Comparison of ENCODE assay signal across 12 cellular contexts in the genomic region with DNA sequence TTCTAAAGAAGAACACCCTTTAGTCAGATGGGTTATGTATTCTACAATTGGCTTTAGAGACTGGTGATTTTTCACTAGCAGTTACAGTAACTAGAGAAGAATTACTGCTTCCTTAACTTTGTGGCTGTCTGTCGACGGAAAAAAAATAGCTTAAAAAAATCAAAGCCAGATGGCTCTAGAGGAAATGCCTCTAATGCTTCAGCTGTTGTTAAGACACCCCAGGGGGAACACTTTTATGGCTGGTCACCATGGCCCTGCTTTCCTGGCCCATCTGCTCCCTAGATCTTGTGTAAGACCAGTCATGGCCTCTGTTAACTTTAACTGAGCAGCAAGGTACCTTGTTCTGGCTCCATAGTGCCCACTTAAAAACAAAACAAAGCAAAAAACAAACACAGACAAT.
DNase-seq lines count a peak whose midpoint lies in the region; ATAC-seq and TF ChIP-seq lines count a peak whose summit lies in the region.
"Had no signal": no experiment of that assay in that cellular context is flagged by ENCODE, and none has a peak within 500 bp of the region (broad histone marks: within the 10 kb centered on the region; RNA-seq: fewer than 3 reads in every experiment).

No MANE protein-coding gene starts in this region.

- intact Hi-C loops in CD8-positive, alpha-beta T cell (cut with DNase I, micrococcal nuclease) = no loop called here

- no peaks in the 10 kb centered on the region for H3K36me3 Mint-ChIP-seq in CD8-positive, alpha-beta T cell

- no peaks in the 10 kb centered on the region for H3K27me3 ChIP-seq in BJ (ENCODE audit: control insufficient read depth, insufficient read depth, low read length)
- H3K27me3 ChIP-seq in CD8-positive, alpha-beta T cell (ENCODE audit: insufficient read depth, low read length) = no peaks in the 10 kb centered on the region

- no peak for ATAC-seq in CD8-positive, alpha-beta T cell
- ATAC-seq in HG03342 (IDR thresholded peaks at IDR 0.05; ENCODE audit: unreplicated experiment) (no peak), GM19452 (IDR thresholded peaks at IDR 0.05; ENCODE audit: unreplicated experiment) (no peak)
- ATAC-seq: Panc1 had no signal

- no peaks in the 10 kb centered on the region for H3K9me3 ChIP-seq in CD8-positive, alpha-beta T cell (ENCODE audit: low read length)

- H3K4me1 ChIP-seq in CD8-positive, alpha-beta T cell (ENCODE audit: insufficient read depth, low read length) = no peaks in the 10 kb centered on the region

- H3K4me1 Mint-ChIP-seq in CD8-positive, alpha-beta T cell (ENCODE audit: low read depth) = no peaks in the 10 kb centered on the region

- no peak overlapping the region for H3K27ac ChIP-seq in CD8-positive, alpha-beta T cell (ENCODE audit: low read depth, low read length)

- POLR2A ChIA-PET in BJ (lab: Charles Lee) = interaction anchor here (0.7 kb wide), 1 partner anchor 309 kb away, joined by 3 read pairs; no protein-coding TSS in a partner anchor
- POLR2A ChIA-PET in CD8-positive, alpha-beta T cell (lab: Charles Lee) = interaction anchor here (0.6 kb wide), 1 partner anchor 25 kb away, joined by 3 read pairs; no protein-coding TSS in a partner anchor

- DNase-seq in BJ (ENCODE audit: low read depth) (peak; percentile 95), M059J (ENCODE audit: low read depth) (peak; percentile 63), cerebellum (ENCODE audit: low spot score) (peak; percentile 67), myocyte (ENCODE audit: low read depth) (peak; percentile 87), NCI-H2196 treated with DMSO at 0.1 percent for 48 hours (lab: John Stamatoyannopoulos, UW; ENCODE audit: unreplicated experiment) (no peak)
- DNase-seq in CD8-positive, alpha-beta T cell = no peak
- DNase-seq: activated T-cell treated with anti-CD3 and anti-CD28 coated beads, Interleukin-2, amount 50 U/mL, for 48 hours; NCI-H2081; stimulated activated CD4-positive, alpha-beta T cell treated with anti-CD3 and anti-CD28 coated beads, Interleukin-12 subunit alpha, Interleukin-12 subunit beta, amount 100 ng/mL, for 4 hours had no signal

- no peak overlapping the region for H3K27ac Mint-ChIP-seq in CD8-positive, alpha-beta T cell

- H3K4me3 Mint-ChIP-seq in CD8-positive, alpha-beta T cell = no peak overlapping the region

- H3K9me3 Mint-ChIP-seq in CD8-positive, alpha-beta T cell = no peaks in the 10 kb centered on the region

- no peak for TF ChIP-seq CTCF in BJ (IDR thresholded peaks at IDR 0.05; ENCODE audit: insufficient read depth, low read depth, low read length)
- no peak for TF ChIP-seq CTCF in CD8-positive, alpha-beta T cell (IDR thresholded peaks at IDR 0.05)

- CTCF ChIA-PET in BJ (lab: Yijun Ruan, JAX) = interaction anchor here (0.7 to 1.2 kb wide), 3 partner anchors 14 to 55 kb away, joined by 3 to 5 read pairs (median 3); no protein-coding TSS in a partner anchor
- CTCF ChIA-PET in CD8-positive, alpha-beta T cell (lab: Charles Lee) = no interaction called here

- no peaks in the 10 kb centered on the region for H3K36me3 ChIP-seq in BJ (ENCODE audit: control insufficient read depth, insufficient read depth, low read length)
- H3K36me3 ChIP-seq in CD8-positive, alpha-beta T cell (ENCODE audit: insufficient read depth, low read length) = no peaks in the 10 kb centered on the region

- H3K27me3 Mint-ChIP-seq in CD8-positive, alpha-beta T cell (ENCODE audit: low read depth) = no peaks in the 10 kb centered on the region

- no peak overlapping the region for H3K4me3 ChIP-seq in BJ (ENCODE audit: low read depth, low read length)
- no peak overlapping the region for H3K4me3 ChIP-seq in CD8-positive, alpha-beta T cell (ENCODE audit: low read depth, low read length)

Comparison
In these comparisons a context has a peak if more than half of its experiments do, and no peak if none do; other contexts are left out.
1. DNase-seq: peak in BJ (single experiment), M059J (single experiment), cerebellum (single experiment) and myocyte (single experiment); none in CD8-positive, alpha-beta T cell (0 of 7) and NCI-H2196 treated with DMSO at 0.1 percent for 48 hours (single experiment).